In the genomic region with DNA sequence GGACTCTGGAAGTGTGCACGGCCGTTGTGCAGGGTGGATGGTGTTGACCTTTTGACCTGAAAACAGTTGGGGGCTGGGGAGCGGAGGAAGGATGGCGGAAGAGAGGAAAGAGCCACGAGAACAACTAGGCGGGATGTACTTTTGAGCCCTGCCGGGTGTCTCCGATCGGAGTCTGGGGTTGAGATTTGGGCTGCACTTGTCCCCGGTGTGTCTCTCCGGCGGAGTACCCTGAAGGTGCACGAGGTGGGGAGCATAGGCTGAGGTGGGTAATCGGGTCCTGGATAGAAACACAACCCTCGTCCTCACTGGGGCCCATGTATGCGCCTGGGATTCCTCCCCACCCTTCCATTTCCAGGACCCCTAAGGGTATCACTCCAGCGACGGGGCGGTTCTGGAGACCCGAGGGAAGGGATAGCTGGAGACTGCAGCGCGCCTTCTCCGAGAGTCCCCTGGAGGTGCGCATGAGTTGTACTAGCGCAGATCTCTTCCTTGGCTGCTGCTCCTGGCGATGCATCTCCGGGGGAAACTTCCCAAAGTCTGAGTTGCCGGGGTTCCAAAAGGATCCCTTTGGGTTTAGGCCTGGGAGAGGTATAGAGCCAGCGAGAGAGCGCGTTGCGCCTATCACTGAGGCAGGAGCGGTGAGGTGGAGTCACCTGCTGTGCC, we compare ENCODE assay signal across 1 cellular context.
TF ChIP-seq lines count a peak whose summit lies in the region.

No MANE protein-coding gene starts in this region.

TF ChIP-seq in endothelial cell of umbilical vein, 7 proteins besides CTCF, POLR2A, EP300 and RAD21:
- peak; percentile 85 for TF ChIP-seq EZH2 (IDR thresholded peaks at IDR 0.05; ENCODE audit: borderline replicate concordance, low read depth, low read length, severe bottlenecking)
- no peak for TF ChIP-seq FOS (IDR thresholded peaks at IDR 0.05; ENCODE audit: borderline replicate concordance, insufficient read depth, low read length)
TF ChIP-seq in endothelial cell of umbilical vein: peak in this region for 1.
